ENCODE assay signal across 2 cellular contexts in the genomic region with DNA sequence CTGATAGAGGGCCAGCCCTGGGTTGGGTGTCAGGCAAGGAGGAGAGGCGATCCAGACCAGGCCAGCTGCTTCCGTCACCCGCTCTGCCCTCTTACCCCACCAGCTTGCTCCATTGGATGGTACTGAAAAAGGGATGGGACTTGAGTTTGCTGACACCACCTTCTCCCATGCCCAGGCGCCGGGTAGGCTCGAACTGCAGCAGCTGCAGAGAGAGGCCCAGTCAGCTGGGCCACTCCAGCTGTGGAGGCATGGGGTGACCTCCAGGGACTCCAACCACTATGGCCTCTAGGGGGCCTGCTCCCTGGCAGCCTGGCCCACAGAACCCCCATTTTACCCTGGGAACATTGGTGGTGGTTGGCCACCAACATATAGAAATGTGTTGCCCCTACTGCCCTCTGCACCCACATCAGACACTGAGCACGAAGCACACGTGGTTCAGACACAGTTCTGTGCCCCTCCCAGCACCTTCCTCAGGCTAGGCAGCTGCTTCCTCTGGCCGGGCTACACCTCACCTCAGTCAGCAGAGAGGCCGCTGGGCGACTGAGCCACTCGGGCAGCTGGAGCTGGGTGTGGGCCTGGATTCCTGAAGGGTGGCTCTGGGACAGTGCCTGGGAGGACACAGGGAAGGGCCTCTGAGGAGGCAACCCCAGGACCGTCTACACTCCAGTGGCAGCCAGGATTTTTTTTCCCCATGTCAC.
TF ChIP-seq lines count a peak whose summit lies in the region.

No MANE protein-coding gene starts in this region.

TF ChIP-seq in IMR-90, 13 proteins besides CTCF, POLR2A, EP300 and RAD21:
- TF ChIP-seq RFX5 (IDR thresholded peaks at IDR 0.05; ENCODE audit: low read depth, low read length) (no peak), NFE2L2 (IDR thresholded peaks at IDR 0.05; ENCODE audit: low read depth, low read length) (no peak), BHLHE40 (IDR thresholded peaks at IDR 0.05; ENCODE audit: low read depth, low read length) (no peak), RCOR1 (IDR thresholded peaks at IDR 0.05; ENCODE audit: insufficient replicate concordance, low read length) (no peak)
- TF ChIP-seq, protein P1, sequence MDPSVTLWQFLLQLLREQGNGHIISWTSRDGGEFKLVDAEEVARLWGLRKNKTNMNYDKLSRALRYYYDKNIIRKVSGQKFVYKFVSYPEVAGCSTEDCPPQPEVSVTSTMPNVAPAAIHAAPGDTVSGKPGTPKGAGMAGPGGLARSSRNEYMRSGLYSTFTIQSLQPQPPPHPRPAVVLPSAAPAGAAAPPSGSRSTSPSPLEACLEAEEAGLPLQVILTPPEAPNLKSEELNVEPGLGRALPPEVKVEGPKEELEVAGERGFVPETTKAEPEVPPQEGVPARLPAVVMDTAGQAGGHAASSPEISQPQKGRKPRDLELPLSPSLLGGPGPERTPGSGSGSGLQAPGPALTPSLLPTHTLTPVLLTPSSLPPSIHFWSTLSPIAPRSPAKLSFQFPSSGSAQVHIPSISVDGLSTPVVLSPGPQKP (IDR thresholded peaks at IDR 0.05; ENCODE audit: borderline replicate concordance, low read depth, low read length), result no peak

TF ChIP-seq in GM12878, 131 proteins besides CTCF, POLR2A, EP300 and RAD21:
- TF ChIP-seq, protein P2, sequence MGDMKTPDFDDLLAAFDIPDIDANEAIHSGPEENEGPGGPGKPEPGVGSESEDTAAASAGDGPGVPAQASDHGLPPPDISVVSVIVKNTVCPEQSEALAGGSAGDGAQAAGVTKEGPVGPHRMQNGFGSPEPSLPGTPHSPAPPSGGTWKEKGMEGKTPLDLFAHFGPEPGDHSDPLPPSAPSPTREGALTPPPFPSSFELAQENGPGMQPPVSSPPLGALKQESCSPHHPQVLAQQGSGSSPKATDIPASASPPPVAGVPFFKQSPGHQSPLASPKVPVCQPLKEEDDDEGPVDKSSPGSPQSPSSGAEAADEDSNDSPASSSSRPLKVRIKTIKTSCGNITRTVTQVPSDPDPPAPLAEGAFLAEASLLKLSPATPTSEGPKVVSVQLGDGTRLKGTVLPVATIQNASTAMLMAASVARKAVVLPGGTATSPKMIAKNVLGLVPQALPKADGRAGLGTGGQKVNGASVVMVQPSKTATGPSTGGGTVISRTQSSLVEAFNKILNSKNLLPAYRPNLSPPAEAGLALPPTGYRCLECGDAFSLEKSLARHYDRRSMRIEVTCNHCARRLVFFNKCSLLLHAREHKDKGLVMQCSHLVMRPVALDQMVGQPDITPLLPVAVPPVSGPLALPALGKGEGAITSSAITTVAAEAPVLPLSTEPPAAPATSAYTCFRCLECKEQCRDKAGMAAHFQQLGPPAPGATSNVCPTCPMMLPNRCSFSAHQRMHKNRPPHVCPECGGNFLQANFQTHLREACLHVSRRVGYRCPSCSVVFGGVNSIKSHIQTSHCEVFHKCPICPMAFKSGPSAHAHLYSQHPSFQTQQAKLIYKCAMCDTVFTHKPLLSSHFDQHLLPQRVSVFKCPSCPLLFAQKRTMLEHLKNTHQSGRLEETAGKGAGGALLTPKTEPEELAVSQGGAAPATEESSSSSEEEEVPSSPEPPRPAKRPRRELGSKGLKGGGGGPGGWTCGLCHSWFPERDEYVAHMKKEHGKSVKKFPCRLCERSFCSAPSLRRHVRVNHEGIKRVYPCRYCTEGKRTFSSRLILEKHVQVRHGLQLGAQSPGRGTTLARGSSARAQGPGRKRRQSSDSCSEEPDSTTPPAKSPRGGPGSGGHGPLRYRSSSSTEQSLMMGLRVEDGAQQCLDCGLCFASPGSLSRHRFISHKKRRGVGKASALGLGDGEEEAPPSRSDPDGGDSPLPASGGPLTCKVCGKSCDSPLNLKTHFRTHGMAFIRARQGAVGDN (IDR thresholded peaks at IDR 0.05), result no peak
